ENCODE assay signal across 17 cellular contexts in genomic region chr1:153642161-153642560, GRCh38. TPM values are rescaled to one million over a fixed set of nuclear protein-coding genes. Genes with fewer than 3 reads are reported as not detected.
A peak's percentile ranks its signal among the peaks of the same experiment; 100 is the strongest.
DNase-seq lines count a peak whose midpoint lies in the region; ATAC-seq and TF ChIP-seq lines count a peak whose summit lies in the region.
"Had no signal": no experiment of that assay in that cellular context is flagged by ENCODE, and none has a peak within 500 bp of the region (broad histone marks: within the 10 kb centered on the region; RNA-seq: fewer than 3 reads in every experiment).

No MANE protein-coding gene starts in this region.

- no peaks in the 10 kb centered on the region for H3K27me3 Mint-ChIP-seq in T-helper 17 cell
- no peaks in the 10 kb centered on the region for H3K27me3 Mint-ChIP-seq in chondrocyte (ENCODE audit: low read depth)

- H3K9me3 ChIP-seq in right cardiac atrium (ENCODE audit: control insufficient read depth, low read length): no peaks in the 10 kb centered on the region
- H3K9me3 ChIP-seq in T-helper 17 cell (ENCODE audit: control insufficient read depth, low read length, poor library complexity, severe bottlenecking): no peaks in the 10 kb centered on the region
- H3K9me3 ChIP-seq in skeletal muscle tissue (ENCODE audit: control insufficient read depth in 3 of 3, low read length in 3 of 3): no peaks in the 10 kb centered on the region
- no peaks in the 10 kb centered on the region for H3K9me3 ChIP-seq in upper lobe of left lung
- H3K9me3 ChIP-seq: BE2C had no signal

- intact Hi-C loops in left cardiac atrium (cut with DNase I): no loop called here
- intact Hi-C loops in right cardiac atrium (cut with DNase I): no loop called here

- ATAC-seq in left cardiac atrium (peak; percentile 14 to 42), right cardiac atrium (no peak), T-helper 17 cell (no peak), upper lobe of left lung (ENCODE audit: low FRiP score in 2 of 2) (no peak)

- peak overlapping the region in 1 of 3 donors; percentile 52 for H3K9ac ChIP-seq in skeletal muscle tissue (ENCODE audit: low read depth in 1 of 3, low read length in 3 of 3)

- H3K36me3 Mint-ChIP-seq in T-helper 17 cell (ENCODE audit: low read depth) (peaks cover 17% of the 10 kb centered on the region), chondrocyte (ENCODE audit: low read depth) (peaks cover 53% of the 10 kb centered on the region)

- no peak overlapping the region for H3K27ac ChIP-seq in right cardiac atrium (ENCODE audit: low read length)
- peak overlapping the region; percentile 79 for H3K27ac ChIP-seq in skeletal muscle tissue (ENCODE audit: low read depth, low read length)
- H3K27ac ChIP-seq in upper lobe of left lung: no peak overlapping the region
- H3K27ac ChIP-seq: HL-60 had no signal

- TF ChIP-seq EP300 in upper lobe of left lung (IDR thresholded peaks at IDR 0.05): no peak

- H3K4me1 ChIP-seq in right cardiac atrium (ENCODE audit: control insufficient read depth, insufficient read depth, low read length): peaks cover 3% of the 10 kb centered on the region
- peaks cover 41 to 73% (median 54%) of the 10 kb centered on the region in 3 donors for H3K4me1 ChIP-seq in skeletal muscle tissue (ENCODE audit: control insufficient read depth in 3 of 3, insufficient read depth in 3 of 3, low read length in 3 of 3)
- peaks cover 7 to 38% (median 22%) of the 10 kb centered on the region in 4 donors for H3K4me1 ChIP-seq in upper lobe of left lung
- H3K4me1 ChIP-seq: BE2C had no signal

- H3K27ac Mint-ChIP-seq in T-helper 17 cell: peak overlapping the region; percentile 85
- H3K27ac Mint-ChIP-seq in chondrocyte (ENCODE audit: unreplicated experiment): no peak overlapping the region

- TF ChIP-seq POLR2A in upper lobe of left lung (IDR thresholded peaks at IDR 0.05): no peak

- WGBS in right cardiac atrium: 74% methylated on average over 11 of the region's 11 CpGs
- 85 to 88% methylated on average over 11 of the region's 11 CpGs for WGBS in upper lobe of left lung, 2 donors

- DNase-seq in left cardiac atrium (no peak), right cardiac atrium (no peak), T-helper 17 cell (no peak), chondrocyte (ENCODE audit: low spot score) (peak; percentile 62), upper lobe of left lung (no peak), SKM-1 treated with dmso at 0.1 percent for 144 hours (lab: John Stamatoyannopoulos, UW; ENCODE audit: unreplicated experiment) (no peak)
- DNase-seq: BE2C, HFFc6, KBM-7, NCI-H1092, NCI-H1694, NCI-H69 had no signal

- no peak for TF ChIP-seq CTCF in chondrocyte (IDR thresholded peaks at IDR 0.05)
- TF ChIP-seq CTCF in upper lobe of left lung (IDR thresholded peaks at IDR 0.05): no peak

- H3K27me3 ChIP-seq in right cardiac atrium (ENCODE audit: control insufficient read depth, insufficient read depth) (no peaks in the 10 kb centered on the region), skeletal muscle tissue (ENCODE audit: control insufficient read depth in 3 of 3, insufficient read depth in 3 of 3, low read length in 3 of 3) (no peaks in the 10 kb centered on the region), upper lobe of left lung (no peaks in the 10 kb centered on the region)
- H3K27me3 ChIP-seq: BE2C had no signal

- H3K4me1 Mint-ChIP-seq in T-helper 17 cell: peaks cover 41% of the 10 kb centered on the region
- peaks cover 5% of the 10 kb centered on the region for H3K4me1 Mint-ChIP-seq in chondrocyte (ENCODE audit: low read depth)

- H3K9me3 Mint-ChIP-seq in chondrocyte (ENCODE audit: low read depth): no peaks in the 10 kb centered on the region
- H3K9me3 Mint-ChIP-seq: HFFc6 had no signal

- H3K4me3 ChIP-seq in right cardiac atrium (ENCODE audit: low read length) (no peak overlapping the region), skeletal muscle tissue (ENCODE audit: low read length in 3 of 3) (no peak overlapping the region), upper lobe of left lung (no peak overlapping the region)

- peaks cover 40 to 78% (median 55%) of the 10 kb centered on the region in 3 donors for H3K36me3 ChIP-seq in skeletal muscle tissue (ENCODE audit: control insufficient read depth in 3 of 3, insufficient read depth in 3 of 3, low read length in 3 of 3)
- peaks cover 57 to 100% (median 84%) of the 10 kb centered on the region in 4 donors for H3K36me3 ChIP-seq in upper lobe of left lung

- H3K4me3 Mint-ChIP-seq in T-helper 17 cell (no peak overlapping the region), chondrocyte (ENCODE audit: unreplicated experiment) (no peak overlapping the region)
- H3K4me3 Mint-ChIP-seq: HFFc6 had no signal

RNA-seq across cellular contexts. Expression of gene CHTOP, which starts 8.3 kb away (rescaled TPM):
- total RNA-seq in left cardiac atrium (10 to 100 TPM; 60.1 to 61.9 TPM), right cardiac atrium (10 to 100 TPM; 56.1 to 75.3 (median 66.1) TPM), T-helper 17 cell (10 to 100 TPM; 82.0 to 82.4 TPM), chondrocyte (44.4 to 56.9 TPM (median 47.9 TPM) in 3 replicates), skeletal muscle tissue (46.4 TPM), upper lobe of left lung (10 to 100 TPM; 51.3 to 89.1 (median 59.2) TPM)
- polyA plus RNA-seq in right cardiac atrium: 65.0 TPM

RNA-seq across cellular contexts. Expression of gene S100A1, which starts 13.9 kb away (rescaled TPM):
- 1,000 to 10,000 TPM; 1,254 to 1,508 TPM for total RNA-seq in left cardiac atrium
- total RNA-seq in right cardiac atrium: 1,000 to 10,000 TPM; 1,233 to 1,764 (median 1,522) TPM
- 2,571 TPM for polyA plus RNA-seq in right cardiac atrium
- total RNA-seq in T-helper 17 cell: not detected
- 1.2 to 1.5 TPM (median 1.3 TPM) in 3 replicates for total RNA-seq in chondrocyte
- 0.52 TPM for total RNA-seq in skeletal muscle tissue
- 1 to 10 TPM in 1 of 6 donors, not detected in 5; 1.1 TPM for total RNA-seq in upper lobe of left lung
- total RNA-seq: H1, M059J had no signal

RNA-seq across cellular contexts. Expression of gene S100A13, which starts 14.9 kb away (rescaled TPM):
- total RNA-seq in left cardiac atrium (100 to 1,000 TPM; 169 to 197 TPM), right cardiac atrium (100 to 1,000 TPM; 183 to 265 (median 220) TPM), T-helper 17 cell (1 to 10 TPM; 3.1 to 4.6 TPM), chondrocyte (98.2 to 113 TPM (median 98.4 TPM) in 3 replicates), skeletal muscle tissue (55.3 TPM), upper lobe of left lung (100 to 1,000 TPM in 2 of 6 donors, 10 to 100 TPM in 4; 72.8 to 132 (median 86.3) TPM)
- 295 TPM for polyA plus RNA-seq in right cardiac atrium

RNA-seq across cellular contexts. Expression of gene SNAPIN, which starts 16.3 kb away (rescaled TPM):
- 10 to 100 TPM; 45.3 to 46.0 TPM for total RNA-seq in left cardiac atrium
- total RNA-seq in right cardiac atrium: 10 to 100 TPM; 42.8 to 66.3 (median 53.7) TPM
- polyA plus RNA-seq in right cardiac atrium: 75.4 TPM
- total RNA-seq in T-helper 17 cell: 10 to 100 TPM; 17.6 to 18.2 TPM
- total RNA-seq in chondrocyte: 31.1 to 41.8 TPM (median 35.9 TPM) in 3 replicates
- total RNA-seq in skeletal muscle tissue: 56.4 TPM
- total RNA-seq in upper lobe of left lung: 10 to 100 TPM; 13.5 to 44.4 (median 35.2) TPM

RNA-seq across cellular contexts. Expression of gene S100A14, which starts 26.0 kb away (rescaled TPM):
- total RNA-seq in left cardiac atrium (1 to 10 TPM; 1.8 to 5.8 TPM), right cardiac atrium (1 to 10 TPM; 2.5 to 5.6 (median 3.8) TPM), T-helper 17 cell (not detected), chondrocyte (not detected in 3 replicates), skeletal muscle tissue (not detected), upper lobe of left lung (100 to 1,000 TPM in 4 of 6 donors, 10 to 100 TPM in 2; 76.5 to 239 (median 133) TPM)
- polyA plus RNA-seq in right cardiac atrium: 4.3 TPM
- total RNA-seq: M059J had no signal
- polyA plus RNA-seq: AG04450 had no signal

Comparison
In these comparisons a context has a peak if more than half of its experiments do, and no peak if none do; other contexts are left out.
1. ATAC-seq: peak in left cardiac atrium (2 of 2); none in right cardiac atrium (0 of 2), T-helper 17 cell (single experiment) and upper lobe of left lung (0 of 2).
2. RNA of gene S100A1, which starts 13.9 kb away (total RNA-seq): 1,233 to 1,764 TPM in right cardiac atrium and 1,254 to 1,508 TPM in left cardiac atrium; 1.2 to 1.5 TPM in chondrocyte, 0.52 TPM in skeletal muscle tissue (single experiment), not detected in T-helper 17 cell and 1.1 TPM in upper lobe of left lung; every median in the first group is over 100 times any median in the second.
3. RNA of gene S100A13, which starts 14.9 kb away (total RNA-seq): 183 to 265 TPM in right cardiac atrium, 169 to 197 TPM in left cardiac atrium, 98.2 to 113 TPM in chondrocyte, 72.8 to 132 TPM in upper lobe of left lung and 55.3 TPM in skeletal muscle tissue (single experiment); 3.1 to 4.6 TPM in T-helper 17 cell; every median in the first group is over 10 times any median in the second.